Comparison of ENCODE assay signal across 1 cellular context in genomic region chr6:35363293-35363750, GRCh38.
A peak's percentile ranks its signal among the peaks of the same experiment; 100 is the strongest.
TF ChIP-seq lines count a peak whose summit lies in the region.

No MANE protein-coding gene starts in this region.

TF ChIP-seq in HEK293, 187 proteins besides CTCF, POLR2A, EP300 and RAD21 (continued from another document and continues in another):
- TF ChIP-seq, protein P1, sequence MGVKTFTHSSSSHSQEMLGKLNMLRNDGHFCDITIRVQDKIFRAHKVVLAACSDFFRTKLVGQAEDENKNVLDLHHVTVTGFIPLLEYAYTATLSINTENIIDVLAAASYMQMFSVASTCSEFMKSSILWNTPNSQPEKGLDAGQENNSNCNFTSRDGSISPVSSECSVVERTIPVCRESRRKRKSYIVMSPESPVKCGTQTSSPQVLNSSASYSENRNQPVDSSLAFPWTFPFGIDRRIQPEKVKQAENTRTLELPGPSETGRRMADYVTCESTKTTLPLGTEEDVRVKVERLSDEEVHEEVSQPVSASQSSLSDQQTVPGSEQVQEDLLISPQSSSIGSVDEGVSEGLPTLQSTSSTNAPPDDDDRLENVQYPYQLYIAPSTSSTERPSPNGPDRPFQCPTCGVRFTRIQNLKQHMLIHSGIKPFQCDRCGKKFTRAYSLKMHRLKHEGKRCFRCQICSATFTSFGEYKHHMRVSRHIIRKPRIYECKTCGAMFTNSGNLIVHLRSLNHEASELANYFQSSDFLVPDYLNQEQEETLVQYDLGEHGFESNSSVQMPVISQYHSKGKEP (tag by site-specific recombination; IDR thresholded peaks at IDR 0.05) = no peak
- TF ChIP-seq ZBTB11 (tag by site-specific recombination; conservative IDR thresholded peaks at IDR 0.05; ENCODE audit: low read depth) (no peak), ZFP69B (tag by site-specific recombination; IDR thresholded peaks at IDR 0.05) (peak; percentile 98), ZNF341 (tag by site-specific recombination; IDR thresholded peaks at IDR 0.05; ENCODE audit: low read depth) (peak; percentile 47; the same call in 1 of the 2 replicates), KLF16 (tag by site-specific recombination; IDR thresholded peaks at IDR 0.05) (no peak), ZNF555 (tag by site-specific recombination; conservative IDR thresholded peaks at IDR 0.05) (no peak), REPIN1 (tag by site-specific recombination; IDR thresholded peaks at IDR 0.05; ENCODE audit: low read depth) (no peak), ZSCAN30 (tag by site-specific recombination; IDR thresholded peaks at IDR 0.05) (no peak), PBX3 (CRISPR knock-in tag; IDR thresholded peaks at IDR 0.05) (no peak), ZNF211 (tag by site-specific recombination; IDR thresholded peaks at IDR 0.05; ENCODE audit: low read depth) (no peak), SP3 (tag by site-specific recombination; IDR thresholded peaks at IDR 0.05) (no peak), ZNF223 (tag by site-specific recombination; IDR thresholded peaks at IDR 0.05) (peak; percentile 78; the same call in 1 of the 2 replicates), ZNF843 (tag by site-specific recombination; IDR thresholded peaks at IDR 0.05) (no peak), ZNF510 (tag by site-specific recombination; IDR thresholded peaks at IDR 0.05; ENCODE audit: insufficient replicate concordance) (no peak), ZNF423 (tag by site-specific recombination; IDR thresholded peaks at IDR 0.05) (no peak), ZNF19 (tag by site-specific recombination; IDR thresholded peaks at IDR 0.05; ENCODE audit: low read depth) (no peak), ZNF112 (tag by site-specific recombination; IDR thresholded peaks at IDR 0.05) (no peak), OSR2 (tag by site-specific recombination; IDR thresholded peaks at IDR 0.05) (peak; percentile 55; the same call in 1 of the 2 replicates), SCRT2 (tag by site-specific recombination; IDR thresholded peaks at IDR 0.05) (no peak), SP2 (tag by site-specific recombination; IDR thresholded peaks at IDR 0.05) (peak; percentile 91), PRDM6 (tag by site-specific recombination; IDR thresholded peaks at IDR 0.05) (no peak), ZEB2 (tag by site-specific recombination; IDR thresholded peaks at IDR 0.05) (no peak; the same call in 1 of the 2 replicates), ZNF701 (tag by site-specific recombination; IDR thresholded peaks at IDR 0.05) (no peak), ZNF558 (tag by site-specific recombination; IDR thresholded peaks at IDR 0.05) (no peak), AEBP2 (tag by site-specific recombination; IDR thresholded peaks at IDR 0.05; ENCODE audit: borderline replicate concordance) (no peak), ZNF16 (tag by site-specific recombination; IDR thresholded peaks at IDR 0.05; ENCODE audit: low read depth) (no peak), KLF1 (tag by site-specific recombination; IDR thresholded peaks at IDR 0.05) (peak; percentile 81), ZNF335 (tag by site-specific recombination; conservative IDR thresholded peaks at IDR 0.05) (0 out of 2 replicates have a peak, but pooled peaks have one; percentile 10), PRDM1 (tag by site-specific recombination; IDR thresholded peaks at IDR 0.05) (peak; percentile 84), RBAK (tag by site-specific recombination; IDR thresholded peaks at IDR 0.05) (no peak), ZNF514 (tag by site-specific recombination; IDR thresholded peaks at IDR 0.05) (no peak), ZNF513 (tag by site-specific recombination; IDR thresholded peaks at IDR 0.05) (no peak), ZBTB1 (tag by site-specific recombination; IDR thresholded peaks at IDR 0.05) (no peak), TSHZ1 (tag by site-specific recombination; IDR thresholded peaks at IDR 0.05; ENCODE audit: borderline replicate concordance) (no peak)
- TF ChIP-seq, protein P2, sequence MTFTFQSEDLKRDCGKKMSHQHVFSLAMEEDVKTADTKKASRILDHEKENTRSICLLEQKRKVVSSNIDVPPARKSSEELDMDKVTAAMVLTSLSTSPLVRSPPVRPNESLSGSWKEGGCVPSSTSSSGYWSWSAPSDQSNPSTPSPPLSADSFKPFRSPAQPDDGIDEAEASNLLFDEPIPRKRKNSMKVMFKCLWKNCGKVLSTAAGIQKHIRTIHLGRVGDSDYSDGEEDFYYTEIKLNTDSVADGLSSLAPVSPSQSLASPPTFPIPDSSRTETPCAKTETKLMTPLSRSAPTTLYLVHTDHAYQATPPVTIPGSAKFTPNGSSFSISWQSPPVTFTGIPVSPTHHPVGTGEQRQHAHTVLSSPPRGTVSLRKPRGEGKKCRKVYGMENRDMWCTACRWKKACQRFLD (tag by site-specific recombination; IDR thresholded peaks at IDR 0.05) = no peak
- TF ChIP-seq, protein P3, sequence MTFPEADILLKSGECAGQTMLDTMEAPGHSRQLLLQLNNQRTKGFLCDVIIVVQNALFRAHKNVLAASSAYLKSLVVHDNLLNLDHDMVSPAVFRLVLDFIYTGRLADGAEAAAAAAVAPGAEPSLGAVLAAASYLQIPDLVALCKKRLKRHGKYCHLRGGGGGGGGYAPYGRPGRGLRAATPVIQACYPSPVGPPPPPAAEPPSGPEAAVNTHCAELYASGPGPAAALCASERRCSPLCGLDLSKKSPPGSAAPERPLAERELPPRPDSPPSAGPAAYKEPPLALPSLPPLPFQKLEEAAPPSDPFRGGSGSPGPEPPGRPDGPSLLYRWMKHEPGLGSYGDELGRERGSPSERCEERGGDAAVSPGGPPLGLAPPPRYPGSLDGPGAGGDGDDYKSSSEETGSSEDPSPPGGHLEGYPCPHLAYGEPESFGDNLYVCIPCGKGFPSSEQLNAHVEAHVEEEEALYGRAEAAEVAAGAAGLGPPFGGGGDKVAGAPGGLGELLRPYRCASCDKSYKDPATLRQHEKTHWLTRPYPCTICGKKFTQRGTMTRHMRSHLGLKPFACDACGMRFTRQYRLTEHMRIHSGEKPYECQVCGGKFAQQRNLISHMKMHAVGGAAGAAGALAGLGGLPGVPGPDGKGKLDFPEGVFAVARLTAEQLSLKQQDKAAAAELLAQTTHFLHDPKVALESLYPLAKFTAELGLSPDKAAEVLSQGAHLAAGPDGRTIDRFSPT (tag by site-specific recombination; IDR thresholded peaks at IDR 0.05) = no peak
- TF ChIP-seq, protein P4, sequence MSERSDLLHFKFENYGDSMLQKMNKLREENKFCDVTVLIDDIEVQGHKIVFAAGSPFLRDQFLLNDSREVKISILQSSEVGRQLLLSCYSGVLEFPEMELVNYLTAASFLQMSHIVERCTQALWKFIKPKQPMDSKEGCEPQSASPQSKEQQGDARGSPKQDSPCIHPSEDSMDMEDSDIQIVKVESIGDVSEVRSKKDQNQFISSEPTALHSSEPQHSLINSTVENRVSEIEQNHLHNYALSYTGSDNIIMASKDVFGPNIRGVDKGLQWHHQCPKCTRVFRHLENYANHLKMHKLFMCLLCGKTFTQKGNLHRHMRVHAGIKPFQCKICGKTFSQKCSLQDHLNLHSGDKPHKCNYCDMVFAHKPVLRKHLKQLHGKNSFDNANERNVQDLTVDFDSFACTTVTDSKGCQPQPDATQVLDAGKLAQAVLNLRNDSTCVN (tag by site-specific recombination; optimal IDR thresholded peaks at IDR 0.05) = peak; percentile 16
- TF ChIP-seq, protein P5, sequence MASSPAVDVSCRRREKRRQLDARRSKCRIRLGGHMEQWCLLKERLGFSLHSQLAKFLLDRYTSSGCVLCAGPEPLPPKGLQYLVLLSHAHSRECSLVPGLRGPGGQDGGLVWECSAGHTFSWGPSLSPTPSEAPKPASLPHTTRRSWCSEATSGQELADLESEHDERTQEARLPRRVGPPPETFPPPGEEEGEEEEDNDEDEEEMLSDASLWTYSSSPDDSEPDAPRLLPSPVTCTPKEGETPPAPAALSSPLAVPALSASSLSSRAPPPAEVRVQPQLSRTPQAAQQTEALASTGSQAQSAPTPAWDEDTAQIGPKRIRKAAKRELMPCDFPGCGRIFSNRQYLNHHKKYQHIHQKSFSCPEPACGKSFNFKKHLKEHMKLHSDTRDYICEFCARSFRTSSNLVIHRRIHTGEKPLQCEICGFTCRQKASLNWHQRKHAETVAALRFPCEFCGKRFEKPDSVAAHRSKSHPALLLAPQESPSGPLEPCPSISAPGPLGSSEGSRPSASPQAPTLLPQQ (tag by site-specific recombination; IDR thresholded peaks at IDR 0.05) = peak; percentile 99
